ENCODE assay signal across 11 cellular contexts in the genomic region with DNA sequence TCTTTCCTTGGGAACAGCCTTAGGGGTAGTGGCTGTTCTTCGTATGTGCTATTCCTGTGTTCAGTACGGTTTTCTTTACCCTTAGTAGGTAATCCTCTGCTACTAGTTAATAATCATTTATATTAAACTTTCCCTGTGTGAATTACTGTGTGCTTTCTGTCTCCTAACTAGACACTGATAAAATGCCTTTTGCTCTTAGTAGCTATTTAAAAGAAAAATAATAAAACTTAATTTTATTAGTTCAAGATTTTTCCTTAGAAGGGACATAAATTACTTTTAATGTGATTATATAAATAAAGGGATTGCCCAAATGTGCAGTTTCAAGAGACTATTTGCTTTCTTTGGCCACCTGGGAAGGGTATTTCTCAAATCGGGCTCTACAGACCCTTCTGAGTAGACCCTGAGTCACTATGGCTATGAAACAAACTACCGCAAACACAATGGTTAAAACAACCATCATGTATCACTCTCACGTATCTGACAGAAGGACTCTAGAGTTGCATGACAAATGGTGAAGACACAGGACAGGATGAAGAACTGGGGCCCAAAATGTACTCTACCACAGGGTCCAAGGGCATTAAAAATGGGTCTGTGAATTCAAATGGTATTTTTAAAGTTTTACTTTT.
"Had no signal": no experiment of that assay in that cellular context is flagged by ENCODE, and none has a peak within 500 bp of the region (broad histone marks: within the 10 kb centered on the region; RNA-seq: fewer than 3 reads in every experiment).

No MANE protein-coding gene starts in this region.

- H3K9me3 Mint-ChIP-seq: activated CD4-positive, alpha-beta memory T cell treated with anti-CD3 and anti-CD28 coated beads for 36 hours; activated naive CD4-positive, alpha-beta T cell treated with anti-CD3 and anti-CD28 coated beads, Interleukin-2, amount 10 ng/mL, durations not matched to agents 7 days and 5 days; activated T-helper 2 cell treated with anti-CD3 and anti-CD28 coated beads, Interferon-gamma antibody, Interleukin-2, Interleukin-4, amounts not matched to agents 10 μg/mL and 5 μg/mL and 100 μg/mL, durations not matched to agents 14 hours and 24 hours and 36 hours had no signal

- H3K9me3 ChIP-seq: esophagus squamous epithelium, stomach, thoracic aorta, upper lobe of right lung had no signal

- H3K27ac ChIP-seq: stomach, thoracic aorta, upper lobe of right lung had no signal

- H3K36me3 Mint-ChIP-seq: activated CD4-positive, alpha-beta memory T cell treated with anti-CD3 and anti-CD28 coated beads for 36 hours; activated CD8-positive, alpha-beta memory T cell treated with anti-CD3 and anti-CD28 coated beads, Interleukin-2, amount 10 ng/mL, durations not matched to agents 7 days and 5 days; activated naive CD4-positive, alpha-beta T cell treated with anti-CD3 and anti-CD28 coated beads, Interleukin-2, amount 10 ng/mL, durations not matched to agents 7 days and 5 days had no signal

- H3K4me3 Mint-ChIP-seq: activated CD4-positive, alpha-beta memory T cell treated with anti-CD3 and anti-CD28 coated beads for 36 hours; activated CD4-positive, alpha-beta T cell treated with anti-CD3 and anti-CD28 coated beads for 36 hours; activated CD8-positive, alpha-beta memory T cell treated with anti-CD3 and anti-CD28 coated beads, Interleukin-2, amount 10 ng/mL, durations not matched to agents 7 days and 5 days; activated naive CD4-positive, alpha-beta T cell treated with anti-CD3 and anti-CD28 coated beads, Interleukin-2, amount 10 ng/mL, durations not matched to agents 7 days and 5 days had no signal

- H3K36me3 ChIP-seq: esophagus squamous epithelium, stomach, thoracic aorta, upper lobe of right lung had no signal

- H3K27me3 ChIP-seq: esophagus squamous epithelium, upper lobe of right lung had no signal

- H3K27me3 Mint-ChIP-seq: activated CD4-positive, alpha-beta memory T cell treated with anti-CD3 and anti-CD28 coated beads for 36 hours; activated CD4-positive, alpha-beta T cell treated with anti-CD3 and anti-CD28 coated beads for 36 hours; progenitor cell of endocrine pancreas had no signal

- H3K4me1 ChIP-seq: esophagus squamous epithelium, stomach, upper lobe of right lung had no signal

- DNase-seq: activated CD4-positive, alpha-beta memory T cell treated with anti-CD3 and anti-CD28 coated beads for 36 hours; activated CD4-positive, alpha-beta T cell treated with anti-CD3 and anti-CD28 coated beads for 36 hours; activated T-cell treated with anti-CD3 and anti-CD28 coated beads, Interleukin-2, amount 50 U/mL, for 1 hour; esophagus squamous epithelium; stomach; upper lobe of right lung had no signal

- H3K4me3 ChIP-seq: esophagus squamous epithelium, stomach, thoracic aorta, upper lobe of right lung had no signal

- H3K27ac Mint-ChIP-seq: activated CD4-positive, alpha-beta memory T cell treated with anti-CD3 and anti-CD28 coated beads for 36 hours; activated CD4-positive, alpha-beta T cell treated with anti-CD3 and anti-CD28 coated beads for 36 hours; activated CD8-positive, alpha-beta memory T cell treated with anti-CD3 and anti-CD28 coated beads, Interleukin-2, amount 10 ng/mL, durations not matched to agents 7 days and 5 days; activated naive CD4-positive, alpha-beta T cell treated with anti-CD3 and anti-CD28 coated beads, Interleukin-2, amount 10 ng/mL, durations not matched to agents 7 days and 5 days; activated T-helper 2 cell treated with anti-CD3 and anti-CD28 coated beads, Interferon-gamma antibody, Interleukin-2, Interleukin-4, amounts not matched to agents 10 μg/mL and 5 μg/mL and 100 μg/mL, durations not matched to agents 14 hours and 24 hours and 36 hours had no signal
